Comparison of ENCODE assay signal across 7 cellular contexts in the genomic region with DNA sequence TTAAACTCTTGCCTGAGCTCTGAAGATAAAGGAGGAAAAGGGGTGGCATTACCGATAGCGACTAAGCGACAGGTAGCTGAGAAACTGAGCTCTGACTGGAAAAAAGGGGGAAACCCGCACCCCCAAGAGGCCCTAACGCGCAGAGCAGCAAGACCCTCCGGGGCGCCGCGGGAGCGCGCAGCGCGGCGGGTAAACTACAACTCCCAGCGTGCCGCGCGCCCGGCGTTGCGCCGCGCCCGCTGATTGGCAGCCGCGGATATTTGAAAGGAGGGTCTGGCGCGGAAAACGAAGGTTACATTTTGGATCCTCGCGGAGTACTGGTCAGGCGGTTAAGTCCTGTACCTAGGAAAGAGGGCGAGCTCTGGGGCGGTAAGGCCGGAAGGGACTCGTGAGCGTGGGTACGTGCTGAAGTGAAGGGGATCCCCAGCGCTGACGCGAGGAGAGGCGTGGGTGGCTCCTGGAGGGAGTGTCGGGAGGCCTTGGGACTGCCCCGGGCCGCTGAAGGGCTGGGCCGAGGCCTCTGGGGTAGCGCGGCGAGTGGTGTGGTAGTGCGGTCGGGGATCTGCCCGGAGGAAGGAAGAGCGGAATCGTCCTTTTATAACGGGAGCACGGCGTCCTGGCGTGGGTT.
DNase-seq lines count a peak whose midpoint lies in the region; ATAC-seq and TF ChIP-seq lines count a peak whose summit lies in the region.

A gene (plus strand): TSS at position 291 of the 628 bp plus-strand sequence. CDS start 468 bp downstream, outside the sequence.

- H3K4me3 ChIP-seq in astrocyte of the cerebellum (ENCODE audit: low read depth, low read length) (peak within 1 kb of the TSS; percentile 78), skeletal muscle cell (ENCODE audit: low read depth, low read length) (peak within 1 kb of the TSS; percentile 87)

- in situ Hi-C loops in astrocyte of the cerebellum (cut with HindIII; ENCODE audit: low sequenced_read_pairs) = loop anchor here (10.0 kb wide), 1 partner anchor 133 kb away; no protein-coding TSS in a partner anchor

- DNase-seq in NCI-H146 (lab: John Stamatoyannopoulos, UW) (peak; percentile 79), T-helper 22 cell (ENCODE audit: low read depth) (peak; percentile 72), astrocyte of the cerebellum (ENCODE audit: low read depth) (peak; percentile 50), iPS DF 19.7 (ENCODE audit: low read depth, low spot score) (peak; percentile 84), skeletal muscle cell (ENCODE audit: low read depth) (no peak)

- ATAC-seq in GM18498 (IDR thresholded peaks at IDR 0.05; ENCODE audit: unreplicated experiment) = peak; percentile 84
- peak; percentile 83 for ATAC-seq in HG02798 (IDR thresholded peaks at IDR 0.05; ENCODE audit: poor library complexity, unreplicated experiment)

- peak; percentile 44 for TF ChIP-seq CTCF in astrocyte of the cerebellum (IDR thresholded peaks at IDR 0.05; ENCODE audit: low read depth, low read length, missing control alignments)
